In genomic region chr7:5234852-5235831, GRCh38 we compare ENCODE assay signal across 12 cellular contexts. TPM values are rescaled to one million over a fixed set of nuclear protein-coding genes. Genes with fewer than 3 reads are reported as not detected.
A peak's percentile ranks its signal among the peaks of the same experiment; 100 is the strongest.
DNase-seq lines count a peak whose midpoint lies in the region; ATAC-seq lines count a peak whose summit lies in the region.
"Had no signal": no experiment of that assay in that cellular context is flagged by ENCODE, and none has a peak within 500 bp of the region (broad histone marks: within the 10 kb centered on the region; RNA-seq: fewer than 3 reads in every experiment).

No MANE protein-coding gene starts in this region.

- H3K27ac Mint-ChIP-seq in T-helper 2 cell treated with Interferon-gamma antibody and Interleukin-4, amounts not matched to agents 5 μg/mL and 100 μg/mL, for 36 hours = no peak overlapping the region
- H3K27ac Mint-ChIP-seq in activated CD8-positive, alpha-beta memory T cell treated with anti-CD3 and anti-CD28 coated beads, Interleukin-2, amount 10 ng/mL, durations not matched to agents 7 days and 5 days = no peak overlapping the region

- CTCF ChIA-PET in activated CD8-positive, alpha-beta memory T cell treated with anti-CD3 and anti-CD28 coated beads, Interleukin-2, amount 10 ng/mL, durations not matched to agents 7 days and 5 days (lab: Charles Lee) = no interaction called here

- peaks cover 5% of the 10 kb centered on the region for H3K27me3 Mint-ChIP-seq in T-helper 2 cell treated with Interferon-gamma antibody and Interleukin-4, amounts not matched to agents 5 μg/mL and 100 μg/mL, for 36 hours (ENCODE audit: low read depth)
- peaks cover 10% of the 10 kb centered on the region for H3K27me3 Mint-ChIP-seq in activated CD8-positive, alpha-beta memory T cell treated with anti-CD3 and anti-CD28 coated beads, Interleukin-2, amount 10 ng/mL, durations not matched to agents 7 days and 5 days

- ATAC-seq in GM21786 (IDR thresholded peaks at IDR 0.05; ENCODE audit: unreplicated experiment) = peak; percentile 34
- no peak for ATAC-seq in activated CD8-positive, alpha-beta memory T cell treated with anti-CD3 and anti-CD28 coated beads, Interleukin-2, amount 10 ng/mL, durations not matched to agents 7 days and 5 days

- H3K4me1 Mint-ChIP-seq in T-helper 2 cell treated with Interferon-gamma antibody and Interleukin-4, amounts not matched to agents 5 μg/mL and 100 μg/mL, for 36 hours (ENCODE audit: low read depth) = peaks cover 10% of the 10 kb centered on the region
- peaks cover 11% of the 10 kb centered on the region for H3K4me1 Mint-ChIP-seq in activated CD8-positive, alpha-beta memory T cell treated with anti-CD3 and anti-CD28 coated beads, Interleukin-2, amount 10 ng/mL, durations not matched to agents 7 days and 5 days

- no peaks in the 10 kb centered on the region for H3K9me3 Mint-ChIP-seq in T-helper 2 cell treated with Interferon-gamma antibody and Interleukin-4, amounts not matched to agents 5 μg/mL and 100 μg/mL, for 36 hours
- H3K9me3 Mint-ChIP-seq in activated CD8-positive, alpha-beta memory T cell treated with anti-CD3 and anti-CD28 coated beads, Interleukin-2, amount 10 ng/mL, durations not matched to agents 7 days and 5 days (ENCODE audit: low read depth) = no peaks in the 10 kb centered on the region

- H3K4me3 Mint-ChIP-seq in T-helper 2 cell treated with Interferon-gamma antibody and Interleukin-4, amounts not matched to agents 5 μg/mL and 100 μg/mL, for 36 hours = no peak overlapping the region
- H3K4me3 Mint-ChIP-seq in activated CD8-positive, alpha-beta memory T cell treated with anti-CD3 and anti-CD28 coated beads, Interleukin-2, amount 10 ng/mL, durations not matched to agents 7 days and 5 days = no peak overlapping the region

- H3K36me3 Mint-ChIP-seq in T-helper 2 cell treated with Interferon-gamma antibody and Interleukin-4, amounts not matched to agents 5 μg/mL and 100 μg/mL, for 36 hours (ENCODE audit: low read depth) = peaks cover 16% of the 10 kb centered on the region
- peaks cover 10% of the 10 kb centered on the region for H3K36me3 Mint-ChIP-seq in activated CD8-positive, alpha-beta memory T cell treated with anti-CD3 and anti-CD28 coated beads, Interleukin-2, amount 10 ng/mL, durations not matched to agents 7 days and 5 days

- DNase-seq in Daoy (ENCODE audit: low read depth) (peak; percentile 54), MV-4-11 (lab: John Stamatoyannopoulos, UW) (peak; percentile 22), glomerular visceral epithelial cell (ENCODE audit: extremely low spot score) (peak; percentile 37), activated gamma-delta T cell treated with Interleukin-2 at 50 U/mL for 16 hours (no peak), SKM-1 treated with dmso at 0.1 percent for 144 hours (lab: John Stamatoyannopoulos, UW; ENCODE audit: unreplicated experiment) (no peak)
- no peak for DNase-seq in T-helper 2 cell treated with Interferon-gamma antibody and Interleukin-4, amounts not matched to agents 5 μg/mL and 100 μg/mL, for 36 hours (ENCODE audit: low spot score)
- DNase-seq in activated CD8-positive, alpha-beta memory T cell treated with anti-CD3 and anti-CD28 coated beads, Interleukin-2, amount 10 ng/mL, durations not matched to agents 7 days and 5 days = no peak
- DNase-seq: activated CD8-positive, alpha-beta memory T cell treated with anti-CD3 and anti-CD28 coated beads, Interleukin-2, amount 50 U/mL, for 4 hours; effector CD8-positive, alpha-beta T cell; GF-D8; stimulated activated CD4-positive, alpha-beta T cell treated with anti-CD3 and anti-CD28 coated beads, Interleukin-2, amount 100 ng/mL, for 24 hours had no signal

RNA-seq across cellular contexts. Expression of gene WIPI2, which starts 45.1 kb away (rescaled TPM):
- total RNA-seq in Daoy (2014; rRNA removed; shearing (Covaris generic)) = 43.2 and 49.4 TPM in 2 replicates
- 10 to 100 TPM; 44.0 to 49.7 TPM for total RNA-seq in activated CD8-positive, alpha-beta memory T cell treated with anti-CD3 and anti-CD28 coated beads, Interleukin-2, amount 10 ng/mL, durations not matched to agents 7 days and 5 days

RNA-seq across cellular contexts. Expression of gene SLC29A4, which starts 47.6 kb away (rescaled TPM):
- total RNA-seq in Daoy (2014; rRNA removed; shearing (Covaris generic)) = 0.36 and 1.4 TPM in 2 replicates
- under 1 TPM; 0.26 to 0.76 TPM for total RNA-seq in activated CD8-positive, alpha-beta memory T cell treated with anti-CD3 and anti-CD28 coated beads, Interleukin-2, amount 10 ng/mL, durations not matched to agents 7 days and 5 days

Comparison
In these comparisons a context has a peak if more than half of its experiments do, and no peak if none do; other contexts are left out.
1. DNase-seq: peak in Daoy (single experiment), MV-4-11 (single experiment) and glomerular visceral epithelial cell (single experiment); none in activated gamma-delta T cell treated with Interleukin-2 at 50 U/mL for 16 hours (single experiment), T-helper 2 cell treated with Interferon-gamma antibody and Interleukin-4, amounts not matched to agents 5 μg/mL and 100 μg/mL, for 36 hours (single experiment), SKM-1 treated with dmso at 0.1 percent for 144 hours (single experiment) and activated CD8-positive, alpha-beta memory T cell treated with anti-CD3 and anti-CD28 coated beads, Interleukin-2, amount 10 ng/mL, durations not matched to agents 7 days and 5 days (single experiment).